Comparison of ENCODE assay signal across 1 cellular context in genomic region chr18:62811674-62812073, GRCh38.
TF ChIP-seq lines count a peak whose summit lies in the region.

No MANE protein-coding gene starts in this region.

TF ChIP-seq in HepG2, 621 proteins besides CTCF, POLR2A, EP300 and RAD21 (continued from another document):
- TF ChIP-seq, protein P1, sequence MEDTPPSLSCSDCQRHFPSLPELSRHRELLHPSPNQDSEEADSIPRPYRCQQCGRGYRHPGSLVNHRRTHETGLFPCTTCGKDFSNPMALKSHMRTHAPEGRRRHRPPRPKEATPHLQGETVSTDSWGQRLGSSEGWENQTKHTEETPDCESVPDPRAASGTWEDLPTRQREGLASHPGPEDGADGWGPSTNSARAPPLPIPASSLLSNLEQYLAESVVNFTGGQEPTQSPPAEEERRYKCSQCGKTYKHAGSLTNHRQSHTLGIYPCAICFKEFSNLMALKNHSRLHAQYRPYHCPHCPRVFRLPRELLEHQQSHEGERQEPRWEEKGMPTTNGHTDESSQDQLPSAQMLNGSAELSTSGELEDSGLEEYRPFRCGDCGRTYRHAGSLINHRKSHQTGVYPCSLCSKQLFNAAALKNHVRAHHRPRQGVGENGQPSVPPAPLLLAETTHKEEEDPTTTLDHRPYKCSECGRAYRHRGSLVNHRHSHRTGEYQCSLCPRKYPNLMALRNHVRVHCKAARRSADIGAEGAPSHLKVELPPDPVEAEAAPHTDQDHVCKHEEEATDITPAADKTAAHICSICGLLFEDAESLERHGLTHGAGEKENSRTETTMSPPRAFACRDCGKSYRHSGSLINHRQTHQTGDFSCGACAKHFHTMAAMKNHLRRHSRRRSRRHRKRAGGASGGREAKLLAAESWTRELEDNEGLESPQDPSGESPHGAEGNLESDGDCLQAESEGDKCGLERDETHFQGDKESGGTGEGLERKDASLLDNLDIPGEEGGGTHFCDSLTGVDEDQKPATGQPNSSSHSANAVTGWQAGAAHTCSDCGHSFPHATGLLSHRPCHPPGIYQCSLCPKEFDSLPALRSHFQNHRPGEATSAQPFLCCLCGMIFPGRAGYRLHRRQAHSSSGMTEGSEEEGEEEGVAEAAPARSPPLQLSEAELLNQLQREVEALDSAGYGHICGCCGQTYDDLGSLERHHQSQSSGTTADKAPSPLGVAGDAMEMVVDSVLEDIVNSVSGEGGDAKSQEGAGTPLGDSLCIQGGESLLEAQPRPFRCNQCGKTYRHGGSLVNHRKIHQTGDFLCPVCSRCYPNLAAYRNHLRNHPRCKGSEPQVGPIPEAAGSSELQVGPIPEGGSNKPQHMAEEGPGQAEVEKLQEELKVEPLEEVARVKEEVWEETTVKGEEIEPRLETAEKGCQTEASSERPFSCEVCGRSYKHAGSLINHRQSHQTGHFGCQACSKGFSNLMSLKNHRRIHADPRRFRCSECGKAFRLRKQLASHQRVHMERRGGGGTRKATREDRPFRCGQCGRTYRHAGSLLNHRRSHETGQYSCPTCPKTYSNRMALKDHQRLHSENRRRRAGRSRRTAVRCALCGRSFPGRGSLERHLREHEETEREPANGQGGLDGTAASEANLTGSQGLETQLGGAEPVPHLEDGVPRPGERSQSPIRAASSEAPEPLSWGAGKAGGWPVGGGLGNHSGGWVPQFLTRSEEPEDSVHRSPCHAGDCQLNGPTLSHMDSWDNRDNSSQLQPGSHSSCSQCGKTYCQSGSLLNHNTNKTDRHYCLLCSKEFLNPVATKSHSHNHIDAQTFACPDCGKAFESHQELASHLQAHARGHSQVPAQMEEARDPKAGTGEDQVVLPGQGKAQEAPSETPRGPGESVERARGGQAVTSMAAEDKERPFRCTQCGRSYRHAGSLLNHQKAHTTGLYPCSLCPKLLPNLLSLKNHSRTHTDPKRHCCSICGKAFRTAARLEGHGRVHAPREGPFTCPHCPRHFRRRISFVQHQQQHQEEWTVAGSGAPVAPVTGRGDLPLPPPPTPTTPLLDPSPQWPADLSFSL (CRISPR knock-in tag; IDR thresholded peaks at IDR 0.05): no peak
- TF ChIP-seq ELK4 (CRISPR knock-in tag; IDR thresholded peaks at IDR 0.05; ENCODE audit: borderline replicate concordance) (no peak), GZF1 (CRISPR knock-in tag; IDR thresholded peaks at IDR 0.05) (no peak), STAT5B (CRISPR knock-in tag; IDR thresholded peaks at IDR 0.05) (no peak), TEF (CRISPR knock-in tag; IDR thresholded peaks at IDR 0.05) (no peak), ZNF562 (CRISPR knock-in tag; IDR thresholded peaks at IDR 0.05; ENCODE audit: borderline replicate concordance) (no peak)
